ENCODE assay signal across 14 cellular contexts in the genomic region with DNA sequence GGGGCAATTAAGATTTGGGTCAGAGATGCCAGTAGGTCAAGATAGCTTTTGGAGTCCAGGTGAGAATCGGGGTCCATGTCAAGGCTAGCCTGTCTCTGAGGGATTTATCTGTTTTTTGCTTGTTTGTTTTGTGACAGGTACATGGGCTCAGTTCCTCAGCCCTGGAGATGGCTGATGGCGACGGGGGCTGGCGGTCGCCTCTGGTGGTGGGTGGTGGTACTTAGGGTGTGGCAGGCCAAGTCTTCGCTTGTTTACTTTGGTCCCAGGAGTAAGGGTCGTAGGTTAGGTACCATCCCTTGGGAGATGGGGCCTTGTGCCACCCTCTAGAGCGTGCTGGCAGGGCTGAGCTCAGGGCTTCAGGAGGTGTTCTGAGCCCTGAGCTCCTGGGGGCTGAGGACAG. TPM values are rescaled to one million over a fixed set of nuclear protein-coding genes. Genes with fewer than 3 reads are reported as not detected.
DNase-seq lines count a peak whose midpoint lies in the region; ATAC-seq and TF ChIP-seq lines count a peak whose summit lies in the region.
"Had no signal": no experiment of that assay in that cellular context is flagged by ENCODE, and none has a peak within 500 bp of the region (broad histone marks: within the 10 kb centered on the region; RNA-seq: fewer than 3 reads in every experiment).

No MANE protein-coding gene starts in this region.

- TF ChIP-seq EP300 in stomach (IDR thresholded peaks at IDR 0.05): no peak

- H3K4me1 ChIP-seq in stomach: peaks cover 17 to 44% (median 31%) of the 10 kb centered on the region in 4 donors

- H3K36me3 Mint-ChIP-seq in activated CD8-positive, alpha-beta T cell treated with anti-CD3 and anti-CD28 coated beads for 36 hours (ENCODE audit: low read depth): no peaks in the 10 kb centered on the region
- H3K36me3 Mint-ChIP-seq in activated CD8-positive, alpha-beta T cell treated with anti-CD3 and anti-CD28 coated beads, Interleukin-2, amount 10 ng/mL, durations not matched to agents 7 days and 5 days (ENCODE audit: low read depth): no peaks in the 10 kb centered on the region
- H3K36me3 Mint-ChIP-seq in WTC11: no peaks in the 10 kb centered on the region
- H3K36me3 Mint-ChIP-seq in memory B cell: no peaks in the 10 kb centered on the region
- H3K36me3 Mint-ChIP-seq in type B pancreatic cell: no peaks in the 10 kb centered on the region

- no peak for DNase-seq in activated CD8-positive, alpha-beta T cell treated with anti-CD3 and anti-CD28 coated beads for 36 hours
- no peak for DNase-seq in activated CD8-positive, alpha-beta T cell treated with anti-CD3 and anti-CD28 coated beads, Interleukin-2, amount 10 ng/mL, durations not matched to agents 7 days and 5 days
- no peak for DNase-seq in WTC11 (ENCODE audit: low spot score)
- no peak for DNase-seq in memory B cell (ENCODE audit: low spot score in 2 of 2)
- no peak for DNase-seq in type B pancreatic cell (ENCODE audit: extremely low spot score, unreplicated experiment)
- no peak for DNase-seq in T-helper 9 cell
- DNase-seq in stomach: no peak
- DNase-seq: islet precursor cell, MM.1S, NCI-H2081, NCI-H524 treated with DMSO at 0.1 percent for 48 hours had no signal

- 77 to 92% (median 88%) methylated on average over 6 to 8 of the region's 8 CpGs for WGBS in stomach, 5 donors

- no peaks in the 10 kb centered on the region for H3K9me3 Mint-ChIP-seq in activated CD8-positive, alpha-beta T cell treated with anti-CD3 and anti-CD28 coated beads for 36 hours
- H3K9me3 Mint-ChIP-seq in activated CD8-positive, alpha-beta T cell treated with anti-CD3 and anti-CD28 coated beads, Interleukin-2, amount 10 ng/mL, durations not matched to agents 7 days and 5 days (ENCODE audit: insufficient read depth): no peaks in the 10 kb centered on the region
- H3K9me3 Mint-ChIP-seq in WTC11 (no peaks in the 10 kb centered on the region), memory B cell (no peaks in the 10 kb centered on the region), type B pancreatic cell (no peaks in the 10 kb centered on the region)

- no peak overlapping the region for H3K4me3 Mint-ChIP-seq in activated CD8-positive, alpha-beta T cell treated with anti-CD3 and anti-CD28 coated beads for 36 hours
- H3K4me3 Mint-ChIP-seq in activated CD8-positive, alpha-beta T cell treated with anti-CD3 and anti-CD28 coated beads, Interleukin-2, amount 10 ng/mL, durations not matched to agents 7 days and 5 days: no peak overlapping the region
- H3K4me3 Mint-ChIP-seq in WTC11: no peak overlapping the region
- no peak overlapping the region for H3K4me3 Mint-ChIP-seq in memory B cell
- H3K4me3 Mint-ChIP-seq in type B pancreatic cell: no peak overlapping the region

- no peak for ATAC-seq in activated CD8-positive, alpha-beta T cell treated with anti-CD3 and anti-CD28 coated beads for 36 hours
- ATAC-seq in activated CD8-positive, alpha-beta T cell treated with anti-CD3 and anti-CD28 coated beads, Interleukin-2, amount 10 ng/mL, durations not matched to agents 7 days and 5 days: no peak
- ATAC-seq in WTC11: peak; percentile 13; the same call in 1 of the 2 replicates
- ATAC-seq in memory B cell (ENCODE audit: low read depth): no peak
- ATAC-seq in GM18867 (IDR thresholded peaks at IDR 0.05; ENCODE audit: unreplicated experiment): no peak
- ATAC-seq: activated CD4-positive, CD25-positive, alpha-beta regulatory T cell treated with anti-CD3 and anti-CD28 coated beads, Interleukin-2, amount 50 U/mL, for 24 hours had no signal

- peaks cover 8% of the 10 kb centered on the region for H3K4me1 Mint-ChIP-seq in activated CD8-positive, alpha-beta T cell treated with anti-CD3 and anti-CD28 coated beads for 36 hours (ENCODE audit: low read depth)
- peaks cover 15% of the 10 kb centered on the region for H3K4me1 Mint-ChIP-seq in activated CD8-positive, alpha-beta T cell treated with anti-CD3 and anti-CD28 coated beads, Interleukin-2, amount 10 ng/mL, durations not matched to agents 7 days and 5 days (ENCODE audit: low read depth)
- H3K4me1 Mint-ChIP-seq in WTC11: peaks cover 11% of the 10 kb centered on the region
- H3K4me1 Mint-ChIP-seq in memory B cell: peaks cover 17% of the 10 kb centered on the region
- H3K4me1 Mint-ChIP-seq in type B pancreatic cell (ENCODE audit: unreplicated experiment): peaks cover 5% of the 10 kb centered on the region

- no peaks in the 10 kb centered on the region for H3K27me3 Mint-ChIP-seq in activated CD8-positive, alpha-beta T cell treated with anti-CD3 and anti-CD28 coated beads for 36 hours
- H3K27me3 Mint-ChIP-seq in activated CD8-positive, alpha-beta T cell treated with anti-CD3 and anti-CD28 coated beads, Interleukin-2, amount 10 ng/mL, durations not matched to agents 7 days and 5 days (ENCODE audit: low read depth): no peaks in the 10 kb centered on the region
- H3K27me3 Mint-ChIP-seq in WTC11 (ENCODE audit: low read depth) (no peaks in the 10 kb centered on the region; the same call in 1 of the 2 replicates), memory B cell (no peaks in the 10 kb centered on the region), type B pancreatic cell (no peaks in the 10 kb centered on the region)

- POLR2A ChIA-PET in activated CD8-positive, alpha-beta T cell treated with anti-CD3 and anti-CD28 coated beads for 36 hours (lab: Charles Lee): interaction anchor here (17.6 to 18.5 kb wide), 2 partner anchors 43 to 126 kb away, joined by 333 to 339 read pairs; partner anchors contain the start of genes MALAT1 and NEAT1
- POLR2A ChIA-PET in activated CD8-positive, alpha-beta T cell treated with anti-CD3 and anti-CD28 coated beads, Interleukin-2, amount 10 ng/mL, durations not matched to agents 7 days and 5 days (lab: Charles Lee): interaction anchor here (0.6 to 15.4 kb wide), 4 partner anchors 43 to 133 kb away, joined by 3 to 253 read pairs (median 110); partner anchors contain the start of genes MALAT1 and NEAT1
- POLR2A ChIA-PET in WTC11 (lab: Charles Lee): no interaction called here

- H3K4me3 ChIP-seq in stomach: no peak overlapping the region
- H3K4me3 ChIP-seq: smooth muscle cell had no signal

- intact Hi-C loops in activated CD8-positive, alpha-beta T cell treated with anti-CD3 and anti-CD28 coated beads for 36 hours (cut with micrococcal nuclease): no loop called here
- intact Hi-C loops in stomach (cut with DNase I; ENCODE audit: low total_unique reads): no loop called here

- no peaks in the 10 kb centered on the region for H3K9me3 ChIP-seq in stomach

- no peaks in the 10 kb centered on the region for H3K27me3 ChIP-seq in stomach

- TF ChIP-seq CTCF in activated CD8-positive, alpha-beta T cell treated with anti-CD3 and anti-CD28 coated beads for 36 hours (IDR thresholded peaks at IDR 0.05): no peak
- TF ChIP-seq CTCF in WTC11 (IDR thresholded peaks at IDR 0.05): no peak; the same call in 1 of the 2 replicates
- TF ChIP-seq CTCF in type B pancreatic cell (conservative IDR thresholded peaks at IDR 0.05): peak; percentile 44
- no peak for TF ChIP-seq CTCF in stomach (IDR thresholded peaks at IDR 0.05)

- H3K27ac ChIP-seq in stomach: no peak overlapping the region

- CTCF ChIA-PET in activated CD8-positive, alpha-beta T cell treated with anti-CD3 and anti-CD28 coated beads for 36 hours (lab: Charles Lee): interaction anchor here (1.3 to 5.0 kb wide), 4 partner anchors 9 to 133 kb away, joined by 4 to 30 read pairs (median 5); partner anchors contain the start of gene FRMD8
- CTCF ChIA-PET in activated CD8-positive, alpha-beta T cell treated with anti-CD3 and anti-CD28 coated beads, Interleukin-2, amount 10 ng/mL, durations not matched to agents 7 days and 5 days (lab: Charles Lee): interaction anchor here (0.8 to 2.8 kb wide), 3 partner anchors 39 to 133 kb away, joined by 3 to 11 read pairs (median 4); no protein-coding TSS in a partner anchor
- CTCF ChIA-PET in WTC11 (lab: Charles Lee): interaction anchor here (0.6 to 2.3 kb wide), 6 partner anchors 11 to 216 kb away, joined by 3 to 14 read pairs (median 4); no protein-coding TSS in a partner anchor

- H3K36me3 ChIP-seq in stomach: no peaks in the 10 kb centered on the region

- no peak for TF ChIP-seq POLR2A in stomach (IDR thresholded peaks at IDR 0.05)

- H3K27ac Mint-ChIP-seq in activated CD8-positive, alpha-beta T cell treated with anti-CD3 and anti-CD28 coated beads for 36 hours: peak overlapping the region; percentile 3
- no peak overlapping the region for H3K27ac Mint-ChIP-seq in activated CD8-positive, alpha-beta T cell treated with anti-CD3 and anti-CD28 coated beads, Interleukin-2, amount 10 ng/mL, durations not matched to agents 7 days and 5 days
- H3K27ac Mint-ChIP-seq in WTC11 (no peak overlapping the region), memory B cell (peak overlapping the region; percentile 87), type B pancreatic cell (no peak overlapping the region)

RNA-seq across cellular contexts. Expression of gene SLC25A45, which starts 4.7 kb away (rescaled TPM):
- total RNA-seq in activated CD8-positive, alpha-beta T cell treated with anti-CD3 and anti-CD28 coated beads for 36 hours: 10 to 100 TPM; 12.8 to 14.4 TPM
- total RNA-seq in activated CD8-positive, alpha-beta T cell treated with anti-CD3 and anti-CD28 coated beads, Interleukin-2, amount 10 ng/mL, durations not matched to agents 7 days and 5 days: 10 to 100 TPM; 24.5 to 28.2 TPM
- 1.5 to 2.5 TPM (median 1.7 TPM) in 3 replicates for total RNA-seq in WTC11 (2021)
- 1.9 and 5.6 TPM in 2 replicates for total RNA-seq in type B pancreatic cell (ENCODE audit: low replicate concordance)
- total RNA-seq in stomach: 100 to 1,000 TPM in 1 of 5 donors, 1 to 10 TPM in 4; 1.2 to 101 (median 2.4) TPM
- polyA plus RNA-seq in stomach: 1 to 10 TPM; 1.9 to 3.8 (median 3.1) TPM

RNA-seq across cellular contexts. Expression of gene FRMD8, which starts 8.7 kb away (rescaled TPM):
- 10 to 100 TPM; 26.8 to 33.3 TPM for total RNA-seq in activated CD8-positive, alpha-beta T cell treated with anti-CD3 and anti-CD28 coated beads for 36 hours
- total RNA-seq in activated CD8-positive, alpha-beta T cell treated with anti-CD3 and anti-CD28 coated beads, Interleukin-2, amount 10 ng/mL, durations not matched to agents 7 days and 5 days: 10 to 100 TPM; 51.0 to 54.7 TPM
- 21.5 to 23.7 TPM (median 22.9 TPM) in 3 replicates for total RNA-seq in WTC11 (2021)
- total RNA-seq in type B pancreatic cell (ENCODE audit: low replicate concordance): 35.0 and 41.8 TPM in 2 replicates
- 100 to 1,000 TPM in 3 of 5 donors, 10 to 100 TPM in 1, 1 to 10 TPM in 1; 9.3 to 340 (median 114) TPM for total RNA-seq in stomach
- polyA plus RNA-seq in stomach: 10 to 100 TPM; 11.8 to 16.3 (median 13.6) TPM

RNA-seq across cellular contexts. Expression of gene TIGD3, which starts 23.2 kb away (rescaled TPM):
- total RNA-seq in activated CD8-positive, alpha-beta T cell treated with anti-CD3 and anti-CD28 coated beads for 36 hours: 1 to 10 TPM in 1 of 2 experiments, under 1 TPM in 1; 0.65 to 1.4 TPM
- 1 to 10 TPM; 1.1 to 1.4 TPM for total RNA-seq in activated CD8-positive, alpha-beta T cell treated with anti-CD3 and anti-CD28 coated beads, Interleukin-2, amount 10 ng/mL, durations not matched to agents 7 days and 5 days
- 1.9 to 2.3 TPM (median 2.1 TPM) in 3 replicates for total RNA-seq in WTC11 (2021)
- 1.2 and 1.3 TPM in 2 replicates for total RNA-seq in type B pancreatic cell (ENCODE audit: low replicate concordance)
- total RNA-seq in stomach: 1 to 10 TPM in 1 of 5 donors, not detected in 4; 4.5 TPM
- under 1 TPM in 2 of 3 donors, not detected in 1; 0.25 to 0.44 TPM for polyA plus RNA-seq in stomach
- polyA plus RNA-seq: smooth muscle cell had no signal

RNA-seq across cellular contexts. Expression of gene DPF2, which starts 44.1 kb away (rescaled TPM):
- total RNA-seq in activated CD8-positive, alpha-beta T cell treated with anti-CD3 and anti-CD28 coated beads for 36 hours: 10 to 100 TPM; 50.3 to 61.5 TPM
- total RNA-seq in activated CD8-positive, alpha-beta T cell treated with anti-CD3 and anti-CD28 coated beads, Interleukin-2, amount 10 ng/mL, durations not matched to agents 7 days and 5 days: 10 to 100 TPM; 56.3 to 56.9 TPM
- total RNA-seq in WTC11 (2021) (59.0 to 71.0 TPM (median 66.3 TPM) in 3 replicates), type B pancreatic cell (ENCODE audit: low replicate concordance) (64.7 and 85.5 TPM in 2 replicates), stomach (10 to 100 TPM; 14.7 to 92.8 (median 35.1) TPM)
- 10 to 100 TPM; 14.9 to 22.6 (median 19.6) TPM for polyA plus RNA-seq in stomach

RNA-seq across cellular contexts. Expression of gene NEAT1, which starts 44.8 kb away (rescaled TPM):
- 100 to 1,000 TPM; 313 to 358 TPM for total RNA-seq in activated CD8-positive, alpha-beta T cell treated with anti-CD3 and anti-CD28 coated beads for 36 hours
- 100 to 1,000 TPM; 212 to 254 TPM for total RNA-seq in activated CD8-positive, alpha-beta T cell treated with anti-CD3 and anti-CD28 coated beads, Interleukin-2, amount 10 ng/mL, durations not matched to agents 7 days and 5 days
- total RNA-seq in WTC11 (2021) (28.7 to 38.1 TPM (median 31.7 TPM) in 3 replicates), type B pancreatic cell (ENCODE audit: low replicate concordance) (229 and 395 TPM in 2 replicates), stomach (1,000 to 10,000 TPM in 2 of 5 donors, 100 to 1,000 TPM in 3; 253 to 2,124 (median 789) TPM)
- 1,000 to 10,000 TPM in 1 of 3 donors, 100 to 1,000 TPM in 2; 131 to 1,368 (median 157) TPM for polyA plus RNA-seq in stomach

Comparison
In these comparisons a context has a peak if more than half of its experiments do, and no peak if none do; other contexts are left out.
1. H3K27ac Mint-ChIP-seq: peak in activated CD8-positive, alpha-beta T cell treated with anti-CD3 and anti-CD28 coated beads for 36 hours (single experiment) and memory B cell (single experiment); none in activated CD8-positive, alpha-beta T cell treated with anti-CD3 and anti-CD28 coated beads, Interleukin-2, amount 10 ng/mL, durations not matched to agents 7 days and 5 days (single experiment), WTC11 (single experiment) and type B pancreatic cell (single experiment).